8 cellular contexts compared by ENCODE assay signal in the genomic region with DNA sequence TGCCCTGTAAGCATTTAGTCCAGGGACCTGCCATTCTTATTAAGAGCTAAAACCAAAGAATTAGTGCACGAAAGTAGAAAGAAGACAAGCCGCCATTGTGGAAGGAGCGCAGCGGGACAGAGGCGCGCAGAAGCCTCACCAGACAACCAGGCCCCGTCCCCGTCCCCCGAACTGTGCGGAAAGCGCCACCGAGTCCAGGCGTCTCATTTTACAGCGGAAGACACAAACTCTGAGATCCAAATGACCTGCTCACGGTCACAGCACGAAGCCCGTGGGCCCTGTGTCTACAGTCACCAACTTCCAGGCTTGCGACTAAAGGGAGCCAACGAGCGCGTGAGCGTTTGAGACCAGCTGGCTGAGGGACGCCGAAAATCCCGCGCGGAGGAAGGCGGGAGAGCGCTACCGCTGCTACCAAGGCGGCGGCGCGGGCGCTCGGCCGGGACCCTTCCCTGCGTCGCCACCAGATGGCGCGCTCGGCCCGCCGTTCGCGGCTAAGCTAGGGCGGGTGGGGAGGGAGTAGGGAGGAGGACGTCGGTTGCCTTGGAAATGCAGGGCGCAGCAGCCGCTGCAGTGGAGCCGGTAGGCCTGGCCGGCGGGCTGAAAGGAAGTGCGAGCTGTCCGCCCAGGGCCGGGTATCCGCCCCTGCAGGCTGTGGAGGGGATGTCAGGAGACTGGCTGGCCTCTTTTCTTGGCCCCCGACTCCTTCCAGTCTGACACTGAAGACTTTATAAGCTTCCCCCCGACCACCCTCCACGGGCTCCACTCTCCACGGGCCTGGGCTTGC. TPM values are rescaled to one million over a fixed set of nuclear protein-coding genes. Genes with fewer than 3 reads are reported as not detected.
DNase-seq lines count a peak whose midpoint lies in the region; ATAC-seq and TF ChIP-seq lines count a peak whose summit lies in the region.

No MANE protein-coding gene starts in this region.

- H3K9me3 Mint-ChIP-seq in activated T-helper 1 cell treated with anti-CD3 and anti-CD28 coated beads, Interleukin-12 subunit alpha, Interleukin-12 subunit beta, Interleukin-2, Interleukin-4 antibody, amounts not matched to agents 30 ng/mL and 10 ng/mL and 1 ng/mL, durations not matched to agents 14 hours and 24 hours and 36 hours = peaks cover 12% of the 10 kb centered on the region
- no peaks in the 10 kb centered on the region for H3K9me3 Mint-ChIP-seq in natural killer cell

- H3K27me3 Mint-ChIP-seq in activated T-helper 1 cell treated with anti-CD3 and anti-CD28 coated beads, Interleukin-12 subunit alpha, Interleukin-12 subunit beta, Interleukin-2, Interleukin-4 antibody, amounts not matched to agents 30 ng/mL and 10 ng/mL and 1 ng/mL, durations not matched to agents 14 hours and 24 hours and 36 hours (ENCODE audit: insufficient read depth) = peaks cover 5% of the 10 kb centered on the region
- H3K27me3 Mint-ChIP-seq in natural killer cell (ENCODE audit: low read depth in 2 of 2) = peaks cover 0 to 14% of the 10 kb centered on the region in 2 donors

- DNase-seq in Daoy (ENCODE audit: low read depth) = peak; percentile 93
- peak; percentile 97 for DNase-seq in GM23248
- peak; percentile 98 for DNase-seq in Karpas-422
- DNase-seq in Peyer's patch = peak; percentile 78 to 96 (median 95)
- peak; percentile 88 for DNase-seq in activated T-helper 1 cell treated with anti-CD3 and anti-CD28 coated beads, Interleukin-12 subunit alpha, Interleukin-12 subunit beta, Interleukin-2, Interleukin-4 antibody, amounts not matched to agents 30 ng/mL and 10 ng/mL and 1 ng/mL, durations not matched to agents 14 hours and 24 hours and 36 hours (ENCODE audit: low spot score)
- DNase-seq in fibroblast of peridontal ligament (ENCODE audit: extremely low read depth) = peak; percentile 84
- peak; percentile 91 for DNase-seq in natural killer cell
- peak; percentile 77 to 90 (median 84) for DNase-seq in stimulated activated naive CD4-positive, alpha-beta T cell (lab: John Stamatoyannopoulos, UW)

- peak; percentile 92 to 99 (median 93) for ATAC-seq in natural killer cell

- H3K4me3 Mint-ChIP-seq in activated T-helper 1 cell treated with anti-CD3 and anti-CD28 coated beads, Interleukin-12 subunit alpha, Interleukin-12 subunit beta, Interleukin-2, Interleukin-4 antibody, amounts not matched to agents 30 ng/mL and 10 ng/mL and 1 ng/mL, durations not matched to agents 14 hours and 24 hours and 36 hours = peak overlapping the region; percentile 84
- H3K4me3 Mint-ChIP-seq in natural killer cell = peak overlapping the region; percentile 94

- peaks cover 7% of the 10 kb centered on the region for H3F3A ChIP-seq in GM23248 (ENCODE audit: insufficient read depth)

- H3K4me3 ChIP-seq in GM23248 (peak overlapping the region; percentile 77), Karpas-422 (ENCODE audit: low read length) (peak overlapping the region; percentile 70), Peyer's patch (peak overlapping the region; percentile 47 to 59 (median 56))

- H3K9ac ChIP-seq in GM23248 (peak overlapping the region; percentile 86), Karpas-422 (ENCODE audit: low read length) (peak overlapping the region; percentile 68)

- peak overlapping the region; percentile 93 for H3K4me2 ChIP-seq in GM23248 (ENCODE audit: unreplicated experiment)
- H3K4me2 ChIP-seq in Karpas-422 (ENCODE audit: low read depth, low read length, poor library complexity, severe bottlenecking) = peak overlapping the region; percentile 94

- H4K20me1 ChIP-seq in GM23248 (ENCODE audit: insufficient read depth) (no peaks in the 10 kb centered on the region), Karpas-422 (ENCODE audit: insufficient read depth, low read depth, low read length) (no peaks in the 10 kb centered on the region)

- no peaks in the 10 kb centered on the region for H3K36me3 ChIP-seq in GM23248 (ENCODE audit: low read depth)
- H3K36me3 ChIP-seq in Karpas-422 (ENCODE audit: insufficient read depth, low read length) = no peaks in the 10 kb centered on the region
- no peaks in the 10 kb centered on the region for H3K36me3 ChIP-seq in Peyer's patch

- H3K27me3 ChIP-seq in GM23248 (replicated peaks; ENCODE audit: insufficient read depth) (no peaks in the 10 kb centered on the region), Karpas-422 (ENCODE audit: low read length) (no peaks in the 10 kb centered on the region), Peyer's patch (no peaks in the 10 kb centered on the region)

- H3K9me3 ChIP-seq in GM23248 (ENCODE audit: low read depth) (no peaks in the 10 kb centered on the region), Karpas-422 (ENCODE audit: low read length) (no peaks in the 10 kb centered on the region), Peyer's patch (no peaks in the 10 kb centered on the region)

- H2AFZ ChIP-seq in GM23248 (peak overlapping the region; percentile 97), Karpas-422 (ENCODE audit: low read length) (peak overlapping the region; percentile 97)

- WGBS in GM23248 (ENCODE audit: low coverage in 1 of 2, low lambda C conversion rate in 2 of 2, missing lambda C conversion rate in 2 of 2), 2 experiments = 1% methylated on average over 47 to 62 of the region's 62 CpGs

- peak overlapping the region; percentile 68 for H3K27ac ChIP-seq in GM23248
- H3K27ac ChIP-seq in Karpas-422 (ENCODE audit: low read length) = no peak overlapping the region
- peak overlapping the region; percentile 76 to 80 (median 78) for H3K27ac ChIP-seq in Peyer's patch

- H3K4me1 Mint-ChIP-seq in activated T-helper 1 cell treated with anti-CD3 and anti-CD28 coated beads, Interleukin-12 subunit alpha, Interleukin-12 subunit beta, Interleukin-2, Interleukin-4 antibody, amounts not matched to agents 30 ng/mL and 10 ng/mL and 1 ng/mL, durations not matched to agents 14 hours and 24 hours and 36 hours (ENCODE audit: low read depth) = peaks cover 18% of the 10 kb centered on the region
- H3K4me1 Mint-ChIP-seq in natural killer cell = peaks cover 16% of the 10 kb centered on the region in 2 donors

- peaks cover 8% of the 10 kb centered on the region for H3K36me3 Mint-ChIP-seq in activated T-helper 1 cell treated with anti-CD3 and anti-CD28 coated beads, Interleukin-12 subunit alpha, Interleukin-12 subunit beta, Interleukin-2, Interleukin-4 antibody, amounts not matched to agents 30 ng/mL and 10 ng/mL and 1 ng/mL, durations not matched to agents 14 hours and 24 hours and 36 hours (ENCODE audit: low read depth)
- H3K36me3 Mint-ChIP-seq in natural killer cell = peaks cover 6% of the 10 kb centered on the region

- TF ChIP-seq POLR2A in Peyer's patch (IDR thresholded peaks at IDR 0.05) = no peak

- H3K27ac Mint-ChIP-seq in activated T-helper 1 cell treated with anti-CD3 and anti-CD28 coated beads, Interleukin-12 subunit alpha, Interleukin-12 subunit beta, Interleukin-2, Interleukin-4 antibody, amounts not matched to agents 30 ng/mL and 10 ng/mL and 1 ng/mL, durations not matched to agents 14 hours and 24 hours and 36 hours = peak overlapping the region; percentile 83
- H3K27ac Mint-ChIP-seq in natural killer cell = peak overlapping the region; percentile 94 to 96

- no peaks in the 10 kb centered on the region for H3K9me2 ChIP-seq in GM23248 (ENCODE audit: insufficient read depth)
- H3K9me2 ChIP-seq in Karpas-422 (replicated peaks; ENCODE audit: insufficient read depth, low read length) = no peaks in the 10 kb centered on the region

- H3K79me2 ChIP-seq in GM23248 (ENCODE audit: insufficient read depth) (no peaks in the 10 kb centered on the region), Karpas-422 (ENCODE audit: low read length) (no peaks in the 10 kb centered on the region)

- in situ Hi-C loops in GM23248 (cut with MboI) = loop anchor here (25.0 kb wide), 1 partner anchor 358 kb away; no protein-coding TSS in a partner anchor

- H3K4me1 ChIP-seq in GM23248 (ENCODE audit: insufficient read depth) (peaks cover 12% of the 10 kb centered on the region), Karpas-422 (ENCODE audit: low read length) (peaks cover 14% of the 10 kb centered on the region), Peyer's patch (peaks cover 0 to 5% (median 0%) of the 10 kb centered on the region in 4 donors)

- intact Hi-C loops in activated T-helper 1 cell treated with anti-CD3 and anti-CD28 coated beads, Interleukin-12 subunit alpha, Interleukin-12 subunit beta, Interleukin-2, Interleukin-4 antibody, amounts not matched to agents 30 ng/mL and 10 ng/mL and 1 ng/mL, durations not matched to agents 14 hours and 24 hours and 36 hours (cut with micrococcal nuclease) = loop anchor here (1.0 to 5.0 kb wide), 19 partner anchors 26 to 1065 kb away; a partner anchor contains a TSS
- intact Hi-C loops in natural killer cell (cut with micrococcal nuclease) = loop anchor here (1.0 to 10.0 kb wide), 7 partner anchors 30 to 438 kb away; no protein-coding TSS in a partner anchor

- TF ChIP-seq CTCF in Peyer's patch (IDR thresholded peaks at IDR 0.05) (peak; percentile 65 to 99 (median 94)), natural killer cell (IDR thresholded peaks at IDR 0.05) (peak; percentile 85)

RNA-seq across cellular contexts. Expression of a gene that starts 0.4 kb away (rescaled TPM):
- not detected in 2 replicates for total RNA-seq in Daoy (2014; rRNA removed; shearing (Covaris generic))
- not detected in 2 replicates for total RNA-seq in GM23248 (2014; rRNA removed; shearing (Covaris generic))
- not detected in 2 replicates for polyA plus RNA-seq in GM23248 (2016; fragmentation: Nextera tagmentation; extraction: Ambion mirVana)
- total RNA-seq in Karpas-422 (2014; rRNA removed; shearing (Covaris generic); ENCODE audit: low replicate concordance) = not detected in 2 replicates
- total RNA-seq in Peyer's patch = not detected
- not detected in 2 replicates for total RNA-seq in activated T-helper 1 cell treated with anti-CD3 and anti-CD28 coated beads, Interleukin-12 subunit alpha, Interleukin-12 subunit beta, Interleukin-2, Interleukin-4 antibody, amounts not matched to agents 30 ng/mL and 10 ng/mL and 1 ng/mL, durations not matched to agents 14 hours and 24 hours and 36 hours
- total RNA-seq in natural killer cell = under 1 TPM in 1 of 3 donors, not detected in 2; 0.12 TPM

RNA-seq across cellular contexts. Expression of a gene that starts 43.8 kb away (rescaled TPM):
- total RNA-seq in Daoy (2014; rRNA removed; shearing (Covaris generic)) = 28.1 and 59.4 TPM in 2 replicates
- total RNA-seq in GM23248 (2014; rRNA removed; shearing (Covaris generic)) = 3.3 and 5.3 TPM in 2 replicates
- 3.5 TPM in 2 replicates for polyA plus RNA-seq in GM23248 (2016; fragmentation: Nextera tagmentation; extraction: Ambion mirVana)
- 0.69 and 0.75 TPM in 2 replicates for total RNA-seq in Karpas-422 (2014; rRNA removed; shearing (Covaris generic); ENCODE audit: low replicate concordance)
- total RNA-seq in Peyer's patch (100 to 1,000 TPM in 3 of 4 donors, 10 to 100 TPM in 1; 96.6 to 211 (median 125) TPM), natural killer cell (100 to 1,000 TPM; 116 to 237 (median 143) TPM)
- total RNA-seq in activated T-helper 1 cell treated with anti-CD3 and anti-CD28 coated beads, Interleukin-12 subunit alpha, Interleukin-12 subunit beta, Interleukin-2, Interleukin-4 antibody, amounts not matched to agents 30 ng/mL and 10 ng/mL and 1 ng/mL, durations not matched to agents 14 hours and 24 hours and 36 hours = 37.1 and 38.7 TPM in 2 replicates
